ENCODE assay signal across 1 cellular context in genomic region chr1:243264718-243265117, GRCh38.
TF ChIP-seq lines count a peak whose summit lies in the region.

No MANE protein-coding gene starts in this region.

TF ChIP-seq in SK-N-SH, 30 proteins besides CTCF, POLR2A, EP300 and RAD21 (continued from another document):
- TF ChIP-seq, protein P1, sequence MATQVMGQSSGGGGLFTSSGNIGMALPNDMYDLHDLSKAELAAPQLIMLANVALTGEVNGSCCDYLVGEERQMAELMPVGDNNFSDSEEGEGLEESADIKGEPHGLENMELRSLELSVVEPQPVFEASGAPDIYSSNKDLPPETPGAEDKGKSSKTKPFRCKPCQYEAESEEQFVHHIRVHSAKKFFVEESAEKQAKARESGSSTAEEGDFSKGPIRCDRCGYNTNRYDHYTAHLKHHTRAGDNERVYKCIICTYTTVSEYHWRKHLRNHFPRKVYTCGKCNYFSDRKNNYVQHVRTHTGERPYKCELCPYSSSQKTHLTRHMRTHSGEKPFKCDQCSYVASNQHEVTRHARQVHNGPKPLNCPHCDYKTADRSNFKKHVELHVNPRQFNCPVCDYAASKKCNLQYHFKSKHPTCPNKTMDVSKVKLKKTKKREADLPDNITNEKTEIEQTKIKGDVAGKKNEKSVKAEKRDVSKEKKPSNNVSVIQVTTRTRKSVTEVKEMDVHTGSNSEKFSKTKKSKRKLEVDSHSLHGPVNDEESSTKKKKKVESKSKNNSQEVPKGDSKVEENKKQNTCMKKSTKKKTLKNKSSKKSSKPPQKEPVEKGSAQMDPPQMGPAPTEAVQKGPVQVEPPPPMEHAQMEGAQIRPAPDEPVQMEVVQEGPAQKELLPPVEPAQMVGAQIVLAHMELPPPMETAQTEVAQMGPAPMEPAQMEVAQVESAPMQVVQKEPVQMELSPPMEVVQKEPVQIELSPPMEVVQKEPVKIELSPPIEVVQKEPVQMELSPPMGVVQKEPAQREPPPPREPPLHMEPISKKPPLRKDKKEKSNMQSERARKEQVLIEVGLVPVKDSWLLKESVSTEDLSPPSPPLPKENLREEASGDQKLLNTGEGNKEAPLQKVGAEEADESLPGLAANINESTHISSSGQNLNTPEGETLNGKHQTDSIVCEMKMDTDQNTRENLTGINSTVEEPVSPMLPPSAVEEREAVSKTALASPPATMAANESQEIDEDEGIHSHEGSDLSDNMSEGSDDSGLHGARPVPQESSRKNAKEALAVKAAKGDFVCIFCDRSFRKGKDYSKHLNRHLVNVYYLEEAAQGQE (IDR thresholded peaks at IDR 0.05; ENCODE audit: low read depth, low read length), result no peak
- TF ChIP-seq SMC3 (IDR thresholded peaks at IDR 0.05; ENCODE audit: low read depth, low read length) (no peak), TEAD4 (IDR thresholded peaks at IDR 0.05; ENCODE audit: borderline replicate concordance, insufficient read depth) (peak; percentile 30; the same call in 1 of the 2 replicates), NFIC (IDR thresholded peaks at IDR 0.05; ENCODE audit: borderline replicate concordance) (peak; percentile 42; the same call in 1 of the 2 replicates), CHD2 (IDR thresholded peaks at IDR 0.05; ENCODE audit: low read length, partially characterized antibody) (no peak), GATA2 (CRISPR knock-in tag; IDR thresholded peaks at IDR 0.05) (no peak), ZBTB33 (IDR thresholded peaks at IDR 0.05; ENCODE audit: borderline replicate concordance, low read depth) (no peak), RFX5 (IDR thresholded peaks at IDR 0.05; ENCODE audit: low read length) (no peak), RXRA (IDR thresholded peaks at IDR 0.05; ENCODE audit: borderline replicate concordance, low read depth) (peak; percentile 14; the same call in 1 of the 2 replicates), MEF2A (IDR thresholded peaks at IDR 0.05; ENCODE audit: borderline replicate concordance, low read depth) (no peak), JUND (IDR thresholded peaks at IDR 0.05) (no peak), USF1 (IDR thresholded peaks at IDR 0.05; ENCODE audit: borderline replicate concordance, low read depth) (no peak), FOXM1 (IDR thresholded peaks at IDR 0.05; ENCODE audit: low read depth) (no peak), TCF12 (IDR thresholded peaks at IDR 0.05) (peak; percentile 89), EZH2phosphoT487 (IDR thresholded peaks at IDR 0.05; ENCODE audit: borderline replicate concordance, low read depth) (no peak), YY1 (IDR thresholded peaks at IDR 0.05; ENCODE audit: low read depth) (0 out of 2 replicates have a peak, but pooled peaks have one; percentile 11), SIN3A (IDR thresholded peaks at IDR 0.05; ENCODE audit: borderline replicate concordance, low read depth, low read length) (0 out of 2 replicates have a peak, but pooled peaks have one; percentile 16), MXI1 (IDR thresholded peaks at IDR 0.05; ENCODE audit: low read depth, low read length) (no peak)
